Comparison of ENCODE assay signal across 15 cellular contexts in genomic region chr14:31297701-31298344, GRCh38.
A peak's percentile ranks its signal among the peaks of the same experiment; 100 is the strongest.
DNase-seq lines count a peak whose midpoint lies in the region; ATAC-seq and TF ChIP-seq lines count a peak whose summit lies in the region.
"Had no signal": no experiment of that assay in that cellular context is flagged by ENCODE, and none has a peak within 500 bp of the region (broad histone marks: within the 10 kb centered on the region; RNA-seq: fewer than 3 reads in every experiment).

No MANE protein-coding gene starts in this region.

- H3K27me3 ChIP-seq in cardiac muscle cell (no peaks in the 10 kb centered on the region), right atrium auricular region (no peaks in the 10 kb centered on the region)
- H3K27me3 ChIP-seq: neutrophil, SJCRH30 had no signal

- no peak for TF ChIP-seq CTCF in cardiac muscle cell (IDR thresholded peaks at IDR 0.05; ENCODE audit: low read depth, low read length)
- no peak for TF ChIP-seq CTCF in right atrium auricular region (IDR thresholded peaks at IDR 0.05)

- H3K9me3 ChIP-seq in cardiac muscle cell (ENCODE audit: low read depth) (no peaks in the 10 kb centered on the region), right atrium auricular region (no peaks in the 10 kb centered on the region)
- H3K9me3 ChIP-seq: neutrophil, SJCRH30 had no signal

- ATAC-seq in HG02884 (IDR thresholded peaks at IDR 0.05; ENCODE audit: unreplicated experiment) (peak; percentile 82), GM21737 (IDR thresholded peaks at IDR 0.05; ENCODE audit: unreplicated experiment) (no peak)
- ATAC-seq: activated CD4-positive, alpha-beta T cell treated with anti-CD3 and anti-CD28 coated beads for 36 hours had no signal

- H3K27ac ChIP-seq in cardiac muscle cell: peak overlapping the region; percentile 5
- no peak overlapping the region for H3K27ac ChIP-seq in right atrium auricular region
- H3K27ac ChIP-seq: neutrophil, SJCRH30 had no signal

- H3K36me3 ChIP-seq in cardiac muscle cell (peaks cover 7% of the 10 kb centered on the region), right atrium auricular region (peaks cover 22% of the 10 kb centered on the region)
- H3K36me3 ChIP-seq: SJCRH30 had no signal

- DNase-seq in cardiac muscle cell (ENCODE audit: low read depth in 1 of 2, low spot score in 1 of 2) (peak in 1 of 2 donors; percentile 7), right atrium auricular region (ENCODE audit: low spot score) (no peak), astrocyte of the hippocampus (ENCODE audit: low read depth, low spot score) (peak; percentile 43), GF-D8 (lab: John Stamatoyannopoulos, UW) (no peak), NCI-H2081 treated with DMSO at 0.1 percent for 48 hours (lab: John Stamatoyannopoulos, UW) (no peak)
- DNase-seq in activated CD4-positive, CD25-positive, alpha-beta regulatory T cell treated with anti-CD3 and anti-CD28 coated beads, Interleukin-2, amount 50 U/mL, for 72 hours: no peak
- DNase-seq: 8988T; activated CD4-positive, alpha-beta T cell treated with anti-CD3 and anti-CD28 coated beads for 36 hours; endodermal cell; H7; KBM-7; SJCRH30 had no signal

- H3K4me1 ChIP-seq in cardiac muscle cell (ENCODE audit: low read depth) (peaks cover 12% of the 10 kb centered on the region), right atrium auricular region (no peaks in the 10 kb centered on the region)
- H3K4me1 ChIP-seq: SJCRH30 had no signal

- H3K4me3 ChIP-seq in cardiac muscle cell: no peak overlapping the region
- H3K4me3 ChIP-seq in right atrium auricular region: no peak overlapping the region
- H3K4me3 ChIP-seq: SJCRH30 had no signal
